27 cellular contexts compared by ENCODE assay signal in genomic region chr9:5513966-5514365, GRCh38. TPM values are rescaled to one million over a fixed set of nuclear protein-coding genes. Genes with fewer than 3 reads are reported as not detected.
DNase-seq lines count a peak whose midpoint lies in the region; ATAC-seq, FAIRE-seq and TF ChIP-seq lines count a peak whose summit lies in the region.
"Had no signal": no experiment of that assay in that cellular context is flagged by ENCODE, and none has a peak within 500 bp of the region (broad histone marks: within the 10 kb centered on the region; RNA-seq: fewer than 3 reads in every experiment).

No MANE protein-coding gene starts in this region.

- H3K36me3 ChIP-seq in SK-N-SH (replicated peaks in 1 of 2; ENCODE audit: control insufficient read depth in 1 of 2, insufficient read depth in 2 of 2, low read length in 1 of 2), result no peaks in the 10 kb centered on the region
- no peaks in the 10 kb centered on the region; the same call in 1 of the 2 replicates for H3K36me3 ChIP-seq in IMR-90 (ENCODE audit: control insufficient read depth, insufficient read depth, low read length)
- no peaks in the 10 kb centered on the region for H3K36me3 ChIP-seq in GM12878 (ENCODE audit: control insufficient read depth in 2 of 2, insufficient read depth in 2 of 2, low read length in 1 of 2)
- H3K36me3 ChIP-seq in osteoblast (ENCODE audit: insufficient read depth, low read length), result no peaks in the 10 kb centered on the region
- H3K36me3 ChIP-seq: HAP-1 had no signal

- peak overlapping the region; percentile 80 for H2BK120ac ChIP-seq in IMR-90 (ENCODE audit: low read depth, low read length)

- peak overlapping the region; percentile 60; the same call in 1 of the 2 replicates for H3K18ac ChIP-seq in IMR-90 (ENCODE audit: low read depth, low read length)

- H4K5ac ChIP-seq in IMR-90 (ENCODE audit: low read depth, low read length), result peak overlapping the region; percentile 54; the same call in 1 of the 2 replicates

- intact Hi-C loops in IMR-90 (cut with micrococcal nuclease), result no loop called here
- intact Hi-C loops in GM12878 (cut with micrococcal nuclease; ENCODE audit: unreplicated experiment), result loop anchor here (2.0 to 5.0 kb wide), 3 partner anchors 55 to 527 kb away; partner anchors contain the start of gene JAK2

- H3K14ac ChIP-seq in IMR-90 (replicated peaks; ENCODE audit: low read depth, low read length), result peak overlapping the region; percentile 28

- H3K9ac ChIP-seq in SK-N-SH (no peak overlapping the region), IMR-90 (ENCODE audit: low read depth, low read length) (no peak overlapping the region), GM12878 (ENCODE audit: control insufficient read depth, insufficient read depth, low read length) (no peak overlapping the region; the same call in 1 of the 2 replicates)

- H3K79me2 ChIP-seq in SK-N-SH (ENCODE audit: insufficient read depth) (peaks cover 83% of the 10 kb centered on the region), GM12878 (ENCODE audit: control insufficient read depth, insufficient read depth, low read length) (peaks cover 63% of the 10 kb centered on the region), osteoblast (ENCODE audit: insufficient read depth, low read length) (peaks cover 64% of the 10 kb centered on the region)

- no peak overlapping the region for H2AK9ac ChIP-seq in IMR-90 (replicated peaks; ENCODE audit: low read depth, low read length, poor library complexity)

- in situ Hi-C loops in IMR-90 (cut with MboI; ENCODE audit: low sequenced_read_pairs) (loop anchor here (5.0 kb wide), 1 partner anchor 73 kb away; no protein-coding TSS in a partner anchor), GM12878 (cut with MboI) (no loop called here)

- no peaks in the 10 kb centered on the region for H3K9me2 ChIP-seq in SK-N-SH

- no peak overlapping the region for H2AFZ ChIP-seq in SK-N-SH (ENCODE audit: low read depth)
- H2AFZ ChIP-seq in IMR-90 (replicated peaks; ENCODE audit: low read length, poor library complexity), result no peak overlapping the region
- H2AFZ ChIP-seq in GM12878 (ENCODE audit: control insufficient read depth, low read depth, low read length), result no peak overlapping the region
- H2AFZ ChIP-seq in osteoblast (ENCODE audit: low read length), result no peak overlapping the region

- no peaks in the 10 kb centered on the region for H4K20me1 ChIP-seq in SK-N-SH (ENCODE audit: insufficient read depth)
- no peaks in the 10 kb centered on the region for H4K20me1 ChIP-seq in IMR-90 (ENCODE audit: insufficient read depth, low read length)
- H4K20me1 ChIP-seq in GM12878 (ENCODE audit: control insufficient read depth, insufficient read depth), result no peaks in the 10 kb centered on the region
- no peaks in the 10 kb centered on the region for H4K20me1 ChIP-seq in osteoblast (ENCODE audit: insufficient read depth, low read length)

- TF ChIP-seq CTCF in SK-N-SH (IDR thresholded peaks at IDR 0.05) (no peak), IMR-90 (conservative IDR thresholded peaks at IDR 0.05; ENCODE audit: low read depth, low read length) (no peak), GM12878 (IDR thresholded peaks at IDR 0.05 in 2 of 3, conservative IDR thresholded peaks at IDR 0.05 in 1 of 3; ENCODE audit: control insufficient read depth in 2 of 3, extremely low read depth in 1 of 3, insufficient read depth in 1 of 3, low read depth in 3 of 3, low read length in 3 of 3) (no peak), osteoblast (IDR thresholded peaks at IDR 0.05; ENCODE audit: extremely low read depth, low read depth, low read length) (no peak)

- TF ChIP-seq EP300 in SK-N-SH (IDR thresholded peaks at IDR 0.05; ENCODE audit: borderline replicate concordance in 1 of 2, low read depth in 1 of 2, low read length in 1 of 2), result no peak
- TF ChIP-seq EP300 in GM12878 (IDR thresholded peaks at IDR 0.05; ENCODE audit: borderline replicate concordance in 1 of 2, control insufficient read depth in 1 of 2, low read depth in 2 of 2, low read length in 2 of 2), result no peak

- peak overlapping the region; percentile 16; the same call in 1 of the 3 replicates for H2BK15ac ChIP-seq in IMR-90 (ENCODE audit: low read depth, low read length)

- 100% methylated on average over 1 of the region's 1 CpG for WGBS in SK-N-SH (ENCODE audit: low lambda C conversion rate)
- WGBS in IMR-90 (ENCODE audit: extremely low coverage in 2 of 2, insufficient read length in 1 of 2), 2 experiments, result 100% methylated on average over 1 of the region's 1 CpG; no CpG with 5 or more reads in 1 of the 2 experiments
- WGBS in GM12878 (ENCODE audit: insufficient coverage, insufficient replicate concordance, low lambda C conversion rate, missing lambda C conversion rate), result 100% methylated on average over 1 of the region's 1 CpG

- TF ChIP-seq RAD21 in SK-N-SH (IDR thresholded peaks at IDR 0.05; ENCODE audit: low read length), result no peak
- TF ChIP-seq RAD21 in IMR-90 (IDR thresholded peaks at IDR 0.05; ENCODE audit: low read length), result no peak
- no peak for TF ChIP-seq RAD21 in GM12878 (IDR thresholded peaks at IDR 0.05; ENCODE audit: insufficient read depth, low read depth, low read length)

- no peak for FAIRE-seq in GM12878 (lab: Jason Lieb, UNC)
- FAIRE-seq: HepG2, K562 had no signal

- POLR2A ChIA-PET in SK-N-SH (lab: Yijun Ruan, JAX) (no interaction called here), IMR-90 (lab: Charles Lee; ENCODE audit: unreplicated experiment) (no interaction called here), GM12878 (lab: Charles Lee) (interaction anchor here (0.6 to 6.8 kb wide), 8 partner anchors 12 to 109 kb away, joined by 3 to 68 read pairs (median 6); no protein-coding TSS in a partner anchor)

- peaks cover 60 to 72% of the 10 kb centered on the region in 2 experiments for H3K79me1 ChIP-seq in IMR-90 (ENCODE audit: low read depth in 1 of 2, low read length in 2 of 2)

- TF ChIP-seq POLR2A in IMR-90 (IDR thresholded peaks at IDR 0.05; ENCODE audit: low read depth, low read length), result no peak
- no peak for TF ChIP-seq POLR2A in GM12878 (IDR thresholded peaks at IDR 0.05; ENCODE audit: low read depth, low read length)

- H2BK20ac ChIP-seq in IMR-90 (ENCODE audit: low read depth, low read length), result peak overlapping the region; percentile 9

- CTCF ChIA-PET in SK-N-SH (lab: Yijun Ruan, JAX), result interaction anchor here (1.3 kb wide), 1 partner anchor 36 kb away, joined by 3 read pairs; no protein-coding TSS in a partner anchor
- CTCF ChIA-PET in IMR-90 (lab: Yijun Ruan, JAX), result interaction anchor here (2.1 kb wide), 1 partner anchor 13 kb away, joined by 6 read pairs; no protein-coding TSS in a partner anchor
- CTCF ChIA-PET in GM12878 (lab: Yijun Ruan, JAX), result interaction anchor here (1.1 to 6.5 kb wide), 5 partner anchors 10 to 87 kb away, joined by 3 to 32 read pairs (median 3); partner anchors contain the start of gene CD274

- H3K27ac ChIP-seq in SK-N-SH (ENCODE audit: low read depth in 2 of 2, low read length in 1 of 2), result peak overlapping the region in 1 of 2 experiments; percentile 100; a peak in 1 of 4 replicates
- no peak overlapping the region for H3K27ac ChIP-seq in IMR-90 (ENCODE audit: insufficient read depth, low read length)
- peak overlapping the region; percentile 62 for H3K27ac ChIP-seq in GM12878 (ENCODE audit: control insufficient read depth, insufficient read depth)
- no peak overlapping the region for H3K27ac ChIP-seq in osteoblast (ENCODE audit: low read depth, low read length)
- H3K27ac ChIP-seq: 22Rv1 had no signal

- H3K27me3 ChIP-seq in SK-N-SH (ENCODE audit: insufficient read depth), result no peaks in the 10 kb centered on the region
- H3K27me3 ChIP-seq in IMR-90 (ENCODE audit: control insufficient read depth, insufficient read depth, low read length), result no peaks in the 10 kb centered on the region
- H3K27me3 ChIP-seq in GM12878 (replicated peaks in 1 of 2; ENCODE audit: control insufficient read depth in 2 of 2, insufficient read depth in 2 of 2, low read length in 1 of 2), result no peaks in the 10 kb centered on the region
- H3K27me3 ChIP-seq in osteoblast (ENCODE audit: insufficient read depth, low read length), result no peaks in the 10 kb centered on the region

- H3K9me1 ChIP-seq in IMR-90 (ENCODE audit: insufficient read depth, low read length), result peaks cover 19% of the 10 kb centered on the region

- SMC1A ChIA-PET in GM12878 (lab: Charles Lee; ENCODE audit: uncharacterized antibody, unreplicated experiment), result interaction anchor here (0.7 to 11.3 kb wide), 17 partner anchors 10 to 313 kb away, joined by 3 to 311 read pairs (median 13); partner anchors contain the start of gene CD274

- H3K4me3 ChIP-seq in SK-N-SH (ENCODE audit: low read depth in 2 of 2, low read length in 1 of 2), result peak overlapping the region in 1 of 2 experiments; percentile 20; a peak in 1 of 4 replicates
- H3K4me3 ChIP-seq in IMR-90 (ENCODE audit: insufficient read depth, low read depth, low read length), result no peak overlapping the region
- 0 out of 2 replicates have a peak overlapping the region, but pooled peaks have one; percentile 20 for H3K4me3 ChIP-seq in GM12878
- no peak overlapping the region for H3K4me3 ChIP-seq in osteoblast (ENCODE audit: insufficient read depth, low read length)
- H3K4me3 ChIP-seq: HAP-1, K562 had no signal

- DNase-seq in SK-N-SH (no peak), IMR-90 (no peak), GM12878 (ENCODE audit: low read depth, low spot score) (no peak), osteoblast (ENCODE audit: insufficient read length, low spot score, missing footprints) (no peak), KG1 (lab: John Stamatoyannopoulos, UW) (no peak), HT-29 (ENCODE audit: low spot score) (no peak)
- DNase-seq: ACHN, DMS153, DND-41, GOT3, NCI-H1105, NCI-H1436 treated with DMSO at 0.1 percent for 48 hours, NCI-H187 treated with DMSO at 0.1 percent for 48 hours, NCI-H2171 treated with DMSO at 0.1 percent for 48 hours, NCI-H446, NCI-H526, NCI-H82, Right ventricle myocardium superior, RPMI8226 had no signal

- H3K4me1 ChIP-seq in SK-N-SH (ENCODE audit: control insufficient read depth in 1 of 2, insufficient read depth in 2 of 2, low read depth in 1 of 2, low read length in 1 of 2) (peaks cover 13 to 39% of the 10 kb centered on the region in 2 experiments), IMR-90 (ENCODE audit: control insufficient read depth, insufficient read depth, low read length) (peaks cover 22% of the 10 kb centered on the region), GM12878 (ENCODE audit: control insufficient read depth, insufficient read depth, low read length) (peaks cover 53% of the 10 kb centered on the region), osteoblast (ENCODE audit: insufficient read depth, low read length) (peaks cover 63% of the 10 kb centered on the region)
- H3K4me1 ChIP-seq: HAP-1 had no signal

- peak overlapping the region; percentile 37 to 74 for H4K8ac ChIP-seq in IMR-90 (ENCODE audit: low read depth in 2 of 2, low read length in 2 of 2)

- H4K91ac ChIP-seq in IMR-90 (ENCODE audit: insufficient read depth, low read depth, low read length), result peak overlapping the region; percentile 35

- peak overlapping the region; percentile 4; the same call in 1 of the 2 replicates for H3K23ac ChIP-seq in IMR-90 (ENCODE audit: low read depth, low read length)

- BruUV-seq in IMR-90 (replicated peaks; lab: Mats Ljungman, UMichigan) (no TSS peak), GM12878 (replicated peaks; lab: Mats Ljungman, UMichigan) (no TSS peak)

- H3K9me3 ChIP-seq in SK-N-SH (no peaks in the 10 kb centered on the region), IMR-90 (ENCODE audit: control insufficient read depth, insufficient read depth, low read length) (no peaks in the 10 kb centered on the region), GM12878 (replicated peaks; ENCODE audit: control insufficient read depth, insufficient read depth, low read length) (no peaks in the 10 kb centered on the region), osteoblast (ENCODE audit: low read depth, low read length) (no peaks in the 10 kb centered on the region)
- H3K9me3 ChIP-seq: HAP-1 had no signal

- dilution Hi-C loops in IMR-90 (cut with HindIII; ENCODE audit: low sequenced_read_pairs, unreplicated experiment), result no loop called here

- H2AK5ac ChIP-seq in IMR-90 (ENCODE audit: low read depth, low read length), result no peak overlapping the region

- peaks cover 32% of the 10 kb centered on the region for H3F3A ChIP-seq in SK-N-SH (replicated peaks; ENCODE audit: insufficient read depth)

- ATAC-seq in SK-N-SH treated with all-trans-retinoic acid at 6 μM for 48 hours (no peak), IMR-90 (ENCODE audit: low read depth) (no peak), GM12878 (no peak), HG02840 (IDR thresholded peaks at IDR 0.05; ENCODE audit: low FRiP score, unreplicated experiment) (no peak)
- ATAC-seq: HepG2, K562 had no signal

- peak overlapping the region; percentile 32; the same call in 1 of the 2 replicates for H3K4ac ChIP-seq in IMR-90 (ENCODE audit: low read depth, low read length)

- H3K4me2 ChIP-seq in SK-N-SH (peak overlapping the region; percentile 83), IMR-90 (ENCODE audit: low read depth, low read length) (peak overlapping the region; percentile 57; the same call in 1 of the 2 replicates), GM12878 (ENCODE audit: control insufficient read depth, insufficient read depth) (peak overlapping the region; percentile 46), osteoblast (ENCODE audit: insufficient read depth, low read length) (peak overlapping the region; percentile 26)

- RAD21 ChIA-PET in GM12878 (lab: Charles Lee; ENCODE audit: unreplicated experiment), result interaction anchor here (0.7 to 11.9 kb wide), 13 partner anchors 10 to 76 kb away, joined by 3 to 146 read pairs (median 9); partner anchors contain the start of gene CD274

- H3K56ac ChIP-seq in IMR-90 (ENCODE audit: extremely low read depth, insufficient read depth, low read length), result no peak overlapping the region

- H2BK5ac ChIP-seq in IMR-90 (ENCODE audit: low read depth, low read length, poor library complexity, severe bottlenecking), result peak overlapping the region; percentile 86

RNA-seq across cellular contexts. Expression of gene PDCD1LG2, which starts 3.6 kb away (rescaled TPM):
- polyA plus RNA-seq in SK-N-SH (2012; rRNA removed), result 11.1 and 19.4 TPM in 2 replicates
- polyA plus RNA-seq in SK-N-SH (2012; cell fraction: cytosol; rRNA removed), result 12.8 and 15.3 TPM in 2 replicates
- 8.5 and 17.6 TPM in 2 replicates for polyA plus RNA-seq in SK-N-SH (2012; cell fraction: nucleus; rRNA removed)
- total RNA-seq in IMR-90 (2012; rRNA removed), result 29.7 and 33.3 TPM in 2 replicates
- 17.3 and 17.5 TPM in 2 replicates for polyA plus RNA-seq in IMR-90 (2012; rRNA removed)
- 5.9 and 8.7 TPM in 2 replicates for polyA plus RNA-seq in IMR-90 (2012; cell fraction: cytosol; rRNA removed)
- polyA plus RNA-seq in IMR-90 (2012; cell fraction: nucleus; rRNA removed; ENCODE audit: low replicate concordance), result 2.5 and 10.4 TPM in 2 replicates
- total RNA-seq in GM12878 (2013; cell fraction: nucleolus; rRNA removed), result 37.4 and 39.7 TPM in 2 replicates
- 3.4 and 4.0 TPM in 2 replicates for total RNA-seq in GM12878 (2014; rRNA removed)
- total RNA-seq in GM12878 (2014; rRNA removed; fragmentation: Illumina TruSeq; extraction: Trizol), result 3.2 and 3.9 TPM in 2 replicates
- 1.9 and 2.4 TPM in 2 replicates for total RNA-seq in GM12878 (2021)
- polyA plus RNA-seq in GM12878 (2011; ENCODE audit: low read depth), result 1.5 TPM
- 37.3 and 46.0 TPM in 2 replicates for polyA plus RNA-seq in GM12878 (2011; rRNA removed)
- 19.5 and 25.9 TPM in 2 replicates for polyA plus RNA-seq in GM12878 (2011; cell fraction: cytosol; rRNA removed)
- polyA plus RNA-seq in GM12878 (2011; cell fraction: nucleus; rRNA removed), result 22.2 and 35.4 TPM in 2 replicates
- polyA plus RNA-seq in GM12878 (2012), result 1.3 and 3.0 TPM in 2 replicates
- 2.9 and 3.3 TPM in 2 replicates for polyA plus RNA-seq in GM12878 (2014; fragmentation: Illumina TruSeq; extraction: Trizol)
- polyA plus RNA-seq in GM12878 (2014; fragmentation: Nextera tagmentation; extraction: Ambion mirVana), result 1 to 10 TPM; 1.5 to 2.5 TPM
- polyA plus RNA-seq in GM12878 (2014; rRNA removed), result 1.8 and 2.0 TPM in 2 replicates
- 1 to 10 TPM; 3.0 to 4.1 TPM for polyA plus RNA-seq in GM12878 (2016; fragmentation: Nextera tagmentation; extraction: Ambion mirVana)
- 51.9 and 57.8 TPM in 2 replicates for polyA minus RNA-seq in GM12878 (2011; rRNA and poly(A)+ RNA removed)
- 16.7 and 17.6 TPM in 2 replicates for polyA minus RNA-seq in GM12878 (2011; cell fraction: cytosol; rRNA and poly(A)+ RNA removed)
- 29.9 and 30.0 TPM in 2 replicates for polyA minus RNA-seq in GM12878 (2011; cell fraction: nucleus; rRNA and poly(A)+ RNA removed)
- total RNA-seq in osteoblast, result 4.7 and 5.3 TPM in 2 replicates
- total RNA-seq in HT-29 (2014; rRNA removed; shearing (Covaris generic)), result not detected in 2 replicates
- total RNA-seq: G401, HepG2, K562, SK-MEL-5 had no signal
- polyA plus RNA-seq: HepG2, K562 had no signal

Comparison
In these comparisons a context has a peak if more than half of its experiments do, and no peak if none do; other contexts are left out.
1. H3K4me2 ChIP-seq: peak in every context shown above with its lines; median percentile 83 in SK-N-SH; 57 in IMR-90; 46 in GM12878; 26 in osteoblast.
2. Of the 26 proteins assayed by ChIP-seq in both GM12878 and SK-N-SH: peak only in GM12878: SIN3A; only in SK-N-SH: none; in both: none; in neither: 25.